Comparison of ENCODE assay signal across 14 cellular contexts in the genomic region with DNA sequence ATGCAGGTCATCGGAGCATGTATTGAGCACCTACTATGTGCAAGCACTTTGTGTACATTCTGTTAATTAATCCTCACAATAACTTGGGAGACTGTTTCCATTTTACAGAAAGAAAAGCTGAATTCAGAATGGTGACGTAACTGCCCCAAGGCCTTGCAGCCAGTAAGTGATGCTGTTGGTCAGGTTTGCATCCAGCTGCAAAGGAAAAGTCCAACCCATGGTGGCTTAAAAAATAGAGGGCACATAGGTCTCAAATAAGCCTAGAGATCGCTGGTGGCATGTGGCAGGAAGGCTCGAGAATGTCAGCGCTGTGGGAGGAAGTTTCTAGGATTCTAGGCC.
A peak's percentile ranks its signal among the peaks of the same experiment; 100 is the strongest.
DNase-seq lines count a peak whose midpoint lies in the region; ATAC-seq and TF ChIP-seq lines count a peak whose summit lies in the region.
"Had no signal": no experiment of that assay in that cellular context is flagged by ENCODE, and none has a peak within 500 bp of the region (broad histone marks: within the 10 kb centered on the region; RNA-seq: fewer than 3 reads in every experiment).

No MANE protein-coding gene starts in this region.

- peaks cover 36% of the 10 kb centered on the region for H3K4me1 ChIP-seq in BLaER1
- peaks cover 31% of the 10 kb centered on the region for H3K4me1 ChIP-seq in DND-41 (ENCODE audit: insufficient read depth, low read length)
- peaks cover 23% of the 10 kb centered on the region for H3K4me1 ChIP-seq in osteoblast (ENCODE audit: insufficient read depth, low read length)
- H3K4me1 ChIP-seq in transverse colon, result no peaks in the 10 kb centered on the region
- H3K4me1 ChIP-seq: HAP-1 had no signal

- H2AFZ ChIP-seq in DND-41 (ENCODE audit: low read depth, low read length) (no peak overlapping the region), osteoblast (ENCODE audit: low read length) (no peak overlapping the region)

- in situ Hi-C loops in transverse colon (cut with MboI; ENCODE audit: low pct_ligation_motif_present in 1 of 4, low pct_unique_long_range_greater_than_20kb in 1 of 4, low sequenced_read_pairs in 3 of 4), result no loop called here

- H3K27ac Mint-ChIP-seq in chondrocyte (ENCODE audit: unreplicated experiment), result peak overlapping the region; percentile 87
- H3K27ac Mint-ChIP-seq: CD8-positive, alpha-beta T cell had no signal

- H3K4me3 Mint-ChIP-seq in chondrocyte (ENCODE audit: unreplicated experiment), result no peak overlapping the region
- H3K4me3 Mint-ChIP-seq: CD8-positive, alpha-beta T cell had no signal

- H3K4me2 ChIP-seq in BLaER1, result peak overlapping the region; percentile 67
- H3K4me2 ChIP-seq in DND-41 (ENCODE audit: insufficient read depth, low read length), result no peak overlapping the region
- no peak overlapping the region for H3K4me2 ChIP-seq in osteoblast (ENCODE audit: insufficient read depth, low read length)

- WGBS in transverse colon (ENCODE audit: low coverage in 1 of 2), 2 donors, result 85% methylated on average over 5 of the region's 5 CpGs; no CpG with 5 or more reads in 1 of the 2 donors

- DNase-seq in DND-41 (peak; percentile 1), chondrocyte (ENCODE audit: low spot score) (no peak), osteoblast (ENCODE audit: insufficient read length, low spot score, missing footprints) (peak; percentile 26), transverse colon (no peak), AG08396 (ENCODE audit: low spot score) (no peak), COLO829 (ENCODE audit: low spot score) (no peak)
- no peak for DNase-seq in activated CD4-positive, alpha-beta T cell treated with anti-CD3 and anti-CD28 coated beads for 1 hour
- DNase-seq: AML-193, COR-L47, DMS 273 treated with DMSO at 0.1 percent for 48 hours, DMS53 had no signal

- H3K9ac ChIP-seq in BLaER1 (no peak overlapping the region), DND-41 (ENCODE audit: low read depth, low read length) (no peak overlapping the region)

- H3K9me3 Mint-ChIP-seq in chondrocyte (ENCODE audit: low read depth), result no peaks in the 10 kb centered on the region
- H3K9me3 Mint-ChIP-seq: CD8-positive, alpha-beta T cell had no signal

- TF ChIP-seq EP300 in transverse colon (IDR thresholded peaks at IDR 0.05; ENCODE audit: low read depth), result no peak

- H3K27ac ChIP-seq in BLaER1, result no peak overlapping the region
- peak overlapping the region; percentile 58 for H3K27ac ChIP-seq in DND-41 (ENCODE audit: low read length)
- no peak overlapping the region for H3K27ac ChIP-seq in osteoblast (ENCODE audit: low read depth, low read length)
- H3K27ac ChIP-seq in transverse colon, result no peak overlapping the region

- no peak for TF ChIP-seq POLR2A in transverse colon (IDR thresholded peaks at IDR 0.05)

- H3K36me3 Mint-ChIP-seq in chondrocyte (ENCODE audit: low read depth), result no peaks in the 10 kb centered on the region
- H3K36me3 Mint-ChIP-seq: CD8-positive, alpha-beta T cell had no signal

- peaks cover 3% of the 10 kb centered on the region for H3K27me3 Mint-ChIP-seq in chondrocyte (ENCODE audit: low read depth)

- H3K79me2 ChIP-seq in DND-41 (ENCODE audit: insufficient read depth, low read length), result no peaks in the 10 kb centered on the region
- no peaks in the 10 kb centered on the region for H3K79me2 ChIP-seq in osteoblast (ENCODE audit: insufficient read depth, low read length)

- intact Hi-C loops in transverse colon (cut with DNase I; ENCODE audit: low total_unique reads), result no loop called here

- H3K36me3 ChIP-seq in BLaER1 (no peaks in the 10 kb centered on the region), DND-41 (ENCODE audit: insufficient read depth, low read length) (no peaks in the 10 kb centered on the region), osteoblast (ENCODE audit: insufficient read depth, low read length) (no peaks in the 10 kb centered on the region), transverse colon (no peaks in the 10 kb centered on the region)
- H3K36me3 ChIP-seq: HAP-1 had no signal

- H3K4me3 ChIP-seq in BLaER1 (no peak overlapping the region), DND-41 (ENCODE audit: low read depth in 1 of 2, low read length in 2 of 2) (no peak overlapping the region), osteoblast (ENCODE audit: insufficient read depth, low read length) (no peak overlapping the region), transverse colon (no peak overlapping the region)
- H3K4me3 ChIP-seq: HAP-1 had no signal

- TF ChIP-seq CTCF in DND-41 (IDR thresholded peaks at IDR 0.05; ENCODE audit: borderline replicate concordance, extremely low read depth, low read length, poor library complexity, severe bottlenecking) (no peak), chondrocyte (IDR thresholded peaks at IDR 0.05) (peak; percentile 34), osteoblast (IDR thresholded peaks at IDR 0.05; ENCODE audit: extremely low read depth, low read depth, low read length) (no peak), transverse colon (IDR thresholded peaks at IDR 0.05) (no peak)

- ATAC-seq in DND-41 (ENCODE audit: insufficient read depth, low read depth), result no peak
- ATAC-seq: CD8-positive, alpha-beta T cell had no signal

- H4K20me1 ChIP-seq in BLaER1, result no peaks in the 10 kb centered on the region
- H4K20me1 ChIP-seq in DND-41 (ENCODE audit: insufficient read depth, low read length), result no peaks in the 10 kb centered on the region
- H4K20me1 ChIP-seq in osteoblast (ENCODE audit: insufficient read depth, low read length), result no peaks in the 10 kb centered on the region

- H3K4me1 Mint-ChIP-seq in chondrocyte (ENCODE audit: low read depth), result peaks cover 50% of the 10 kb centered on the region

- no peaks in the 10 kb centered on the region for H3K9me3 ChIP-seq in BLaER1
- no peaks in the 10 kb centered on the region for H3K9me3 ChIP-seq in DND-41 (ENCODE audit: insufficient read depth, low read length, severe bottlenecking)
- H3K9me3 ChIP-seq in osteoblast (ENCODE audit: low read depth, low read length), result no peaks in the 10 kb centered on the region
- no peaks in the 10 kb centered on the region for H3K9me3 ChIP-seq in transverse colon
- H3K9me3 ChIP-seq: HAP-1 had no signal

- no peaks in the 10 kb centered on the region for H3K27me3 ChIP-seq in BLaER1
- H3K27me3 ChIP-seq in DND-41 (ENCODE audit: insufficient read depth, low read length, poor library complexity), result no peaks in the 10 kb centered on the region
- peaks cover 2% of the 10 kb centered on the region for H3K27me3 ChIP-seq in osteoblast (ENCODE audit: insufficient read depth, low read length)
- no peaks in the 10 kb centered on the region for H3K27me3 ChIP-seq in transverse colon

Comparison
In these comparisons a context has a peak if more than half of its experiments do, and no peak if none do; other contexts are left out.
1. DNase-seq: peak in DND-41 (single experiment) and osteoblast (single experiment); none in chondrocyte (single experiment), activated CD4-positive, alpha-beta T cell treated with anti-CD3 and anti-CD28 coated beads for 1 hour (single experiment), transverse colon (single experiment), AG08396 (single experiment) and COLO829 (single experiment).